33 cellular contexts compared by ENCODE assay signal in the genomic region with DNA sequence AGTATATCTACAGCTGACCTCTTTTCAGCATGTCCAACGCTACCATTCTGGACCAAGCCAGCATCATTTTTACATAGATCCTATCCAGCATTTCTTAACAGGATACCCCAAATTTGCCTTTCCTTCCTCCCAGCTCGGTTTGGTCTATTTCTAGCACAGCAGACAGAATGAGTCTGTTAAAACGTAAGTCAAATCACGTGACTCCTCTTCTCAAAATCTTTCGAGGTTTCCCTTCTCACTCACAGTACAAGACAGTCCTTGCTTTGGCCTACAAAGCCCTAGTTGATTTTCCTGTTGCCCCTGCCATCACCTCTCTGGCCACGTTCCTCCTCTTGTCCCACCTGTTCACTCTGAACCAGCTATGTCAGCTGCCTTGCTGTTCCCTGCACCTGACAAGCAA.
"Had no signal": no experiment of that assay in that cellular context is flagged by ENCODE, and none has a peak within 500 bp of the region (broad histone marks: within the 10 kb centered on the region; RNA-seq: fewer than 3 reads in every experiment).

No MANE protein-coding gene starts in this region.

- H3K27ac Mint-ChIP-seq: T-cell had no signal

- H3K4me1 Mint-ChIP-seq: T-cell had no signal

- H3K27ac ChIP-seq: PC-9, RWPE1, SJCRH30, SK-N-MC had no signal

- H2AFZ ChIP-seq: PC-9 had no signal

- H3K27me3 Mint-ChIP-seq: T-cell had no signal

- FAIRE-seq: RCC 7860 had no signal

- H3K36me3 ChIP-seq: SJCRH30 had no signal

- H3K4me3 ChIP-seq: PC-9, SJCRH30, SK-N-MC had no signal

- H3K9me3 ChIP-seq: SJCRH30 had no signal

- H3K4me2 ChIP-seq: PC-9 had no signal

- H3K36me3 Mint-ChIP-seq: T-cell had no signal

- ATAC-seq: Panc1, Right ventricle myocardium inferior, SK-N-SH treated with all-trans-retinoic acid at 6 μM for 48 hours, T-cell had no signal

- DNase-seq: Karpas-422, NCI-H1048, NCI-H1092 treated with DMSO at 0.1 percent for 48 hours, NCI-H1105 treated with DMSO at 0.1 percent for 48 hours, NCI-H1417, NCI-H1436, NCI-H146, NCI-H1694, NCI-H187, NCI-H1930, NCI-H2029 treated with DMSO at 0.1 percent for 48 hours, NCI-H2081 treated with DMSO at 0.1 percent for 48 hours, NCI-H2107, NCI-H2171, NCI-H226, NCI-H446 treated with DMSO at 0.1 percent for 48 hours, NCI-H510A, NCI-H524, NCI-H526, NCI-H69, NCI-H748 treated with DMSO at 0.1 percent for 48 hours, NCI-H82, PC-9, SHP77, SIG-M5, SJCRH30, T-cell had no signal

- H3K4me3 Mint-ChIP-seq: T-cell had no signal

- H3K4me1 ChIP-seq: SJCRH30 had no signal
